18 cellular contexts compared by ENCODE assay signal in genomic region chr9:7115606-7116005, GRCh38.
"Had no signal": no experiment of that assay in that cellular context is flagged by ENCODE, and none has a peak within 500 bp of the region (broad histone marks: within the 10 kb centered on the region; RNA-seq: fewer than 3 reads in every experiment).

No MANE protein-coding gene starts in this region.

- H3K27ac ChIP-seq: heart right ventricle, spleen, tibial artery, vagina had no signal

- H3K4me1 ChIP-seq: spleen, tibial artery, vagina had no signal

- H3K4me3 Mint-ChIP-seq: brain; dendritic cell treated with granulocyte-macrophage colony-stimulating factor and Interleukin-4, amounts not matched to agents 40 ng/mL and 50 ng/mL, for 4 days; stimulated activated memory B cell treated with anti-CD40 and anti-IgM and Interleukin-4, amounts not matched to agents 10 μg/mL and 1 μg/mL and 100 μg/mL, for 72 hours had no signal

- H3K4me3 ChIP-seq: heart right ventricle, spleen, tibial artery, vagina had no signal

- H3K9me3 Mint-ChIP-seq: activated naive CD4-positive, alpha-beta T cell treated with anti-CD3 and anti-CD28 coated beads, Interleukin-2, amount 50 U/mL, for 72 hours; brain; dendritic cell treated with granulocyte-macrophage colony-stimulating factor and Interleukin-4, amounts not matched to agents 40 ng/mL and 50 ng/mL, for 4 days; stimulated activated memory B cell treated with anti-CD40 and anti-IgM and Interleukin-4, amounts not matched to agents 10 μg/mL and 1 μg/mL and 100 μg/mL, for 72 hours had no signal

- H3K27ac Mint-ChIP-seq: activated naive CD4-positive, alpha-beta T cell treated with anti-CD3 and anti-CD28 coated beads, Interleukin-2, amount 50 U/mL, for 72 hours; brain; dendritic cell treated with granulocyte-macrophage colony-stimulating factor and Interleukin-4, amounts not matched to agents 40 ng/mL and 50 ng/mL, for 4 days; stimulated activated memory B cell treated with anti-CD40 and anti-IgM and Interleukin-4, amounts not matched to agents 10 μg/mL and 1 μg/mL and 100 μg/mL, for 72 hours had no signal

- DNase-seq: activated CD4-positive, alpha-beta T cell treated with anti-CD3 and anti-CD28 coated beads, Interleukin-2, amount 50 U/mL, for 4 hours; activated CD4-positive, CD25-positive, alpha-beta regulatory T cell treated with anti-CD3 and anti-CD28 coated beads, Interleukin-2, amount 50 U/mL, for 72 hours; activated effector memory CD4-positive, alpha-beta T cell treated with Interleukin-2 at 50 U/mL for 16 hours; activated T-cell treated with anti-CD3 and anti-CD28 coated beads, Interleukin-2, amount 50 U/mL, for 1 hour; cerebellar nuclear complex; heart right ventricle; islet precursor cell; mammary epithelial cell; spleen; stimulated activated CD4-positive, alpha-beta T cell treated with anti-CD3 and anti-CD28 coated beads, Interleukin-1b, Interleukin-23, amount 100 ng/mL, for 48 hours; tibial artery had no signal

- H3K27me3 ChIP-seq: heart right ventricle, spleen, tibial artery, vagina had no signal

- H3K9me3 ChIP-seq: heart right ventricle, spleen, tibial artery, vagina had no signal

- ATAC-seq: activated naive CD4-positive, alpha-beta T cell treated with anti-CD3 and anti-CD28 coated beads, Interleukin-2, amount 50 U/mL, for 72 hours; heart right ventricle; left lobe of liver; sciatic nerve; stimulated activated memory B cell treated with anti-CD40 and anti-IgM and Interleukin-4, amounts not matched to agents 10 μg/mL and 1 μg/mL and 100 μg/mL, for 72 hours had no signal

- H3K27me3 Mint-ChIP-seq: brain; dendritic cell treated with granulocyte-macrophage colony-stimulating factor and Interleukin-4, amounts not matched to agents 40 ng/mL and 50 ng/mL, for 4 days; stimulated activated memory B cell treated with anti-CD40 and anti-IgM and Interleukin-4, amounts not matched to agents 10 μg/mL and 1 μg/mL and 100 μg/mL, for 72 hours had no signal

- H3K36me3 ChIP-seq: tibial artery, vagina had no signal
